Comparison of ENCODE assay signal across 29 cellular contexts in the genomic region with DNA sequence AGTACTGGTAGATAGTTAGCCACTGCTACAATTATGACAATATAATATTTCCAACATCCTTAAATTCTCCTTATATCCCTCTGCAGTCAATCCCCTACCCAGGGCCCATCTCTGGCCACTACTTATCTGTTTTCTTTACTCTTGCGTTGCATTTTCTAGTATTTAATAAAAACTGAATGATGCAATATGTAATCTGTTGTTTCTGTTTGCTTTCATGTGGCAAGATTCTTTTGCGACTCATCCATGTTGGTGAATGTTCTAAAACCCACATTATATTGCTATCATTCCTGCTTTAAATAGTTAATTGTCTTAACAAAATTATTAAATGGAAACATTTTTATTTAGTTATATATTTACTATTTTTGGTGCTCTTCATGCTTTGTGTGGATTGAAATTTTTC.
DNase-seq lines count a peak whose midpoint lies in the region; ATAC-seq and TF ChIP-seq lines count a peak whose summit lies in the region.
"Had no signal": no experiment of that assay in that cellular context is flagged by ENCODE, and none has a peak within 500 bp of the region (broad histone marks: within the 10 kb centered on the region; RNA-seq: fewer than 3 reads in every experiment).

No MANE protein-coding gene starts in this region.

- H2BK12ac ChIP-seq in neuronal stem cell (ENCODE audit: low read length), result no peak overlapping the region

- H3K4me1 ChIP-seq in IMR-90 (ENCODE audit: control insufficient read depth, insufficient read depth, low read length) (no peaks in the 10 kb centered on the region), neuronal stem cell (ENCODE audit: control insufficient read depth in 2 of 2, insufficient read depth in 1 of 2, low read depth in 1 of 2, low read length in 2 of 2) (no peaks in the 10 kb centered on the region), tibial nerve (no peaks in the 10 kb centered on the region)
- H3K4me1 ChIP-seq: breast epithelium, neural progenitor cell, right atrium auricular region had no signal

- no peak overlapping the region for H3K9ac ChIP-seq in IMR-90 (ENCODE audit: low read depth, low read length)
- no peak overlapping the region for H3K9ac ChIP-seq in neuronal stem cell (ENCODE audit: low read depth, low read length, poor library complexity)
- H3K9ac ChIP-seq: neural progenitor cell had no signal

- H3K4ac ChIP-seq in IMR-90 (ENCODE audit: low read depth, low read length) (no peak overlapping the region), neuronal stem cell (ENCODE audit: low read length) (no peak overlapping the region)

- CTCF ChIA-PET in IMR-90 (lab: Yijun Ruan, JAX), result no interaction called here
- CTCF ChIA-PET in activated naive CD4-positive, alpha-beta T cell treated with anti-CD3 and anti-CD28 coated beads, Interleukin-2, amount 10 ng/mL, durations not matched to agents 7 days and 5 days (lab: Charles Lee), result no interaction called here

- no peak overlapping the region for H3K27ac Mint-ChIP-seq in activated naive CD4-positive, alpha-beta T cell treated with anti-CD3 and anti-CD28 coated beads, Interleukin-2, amount 10 ng/mL, durations not matched to agents 7 days and 5 days
- H3K27ac Mint-ChIP-seq: activated CD4-positive, alpha-beta memory T cell treated with anti-CD3 and anti-CD28 coated beads, Interleukin-2, amount 10 ng/mL, durations not matched to agents 7 days and 5 days; activated naive CD4-positive, alpha-beta T cell treated with anti-CD3 and anti-CD28 coated beads for 36 hours; activated T-helper 1 cell treated with anti-CD3 and anti-CD28 coated beads, Interleukin-12 subunit alpha, Interleukin-12 subunit beta, Interleukin-2, Interleukin-4 antibody, amounts not matched to agents 30 ng/mL and 10 ng/mL and 1 ng/mL, durations not matched to agents 14 hours and 24 hours and 36 hours; CD14-positive monocyte; memory B cell; neural progenitor cell; T-helper 2 cell treated with Interferon-gamma antibody and Interleukin-4, amounts not matched to agents 5 μg/mL and 100 μg/mL, for 36 hours had no signal

- no peaks in the 10 kb centered on the region for H3K9me1 ChIP-seq in IMR-90 (ENCODE audit: insufficient read depth, low read length)

- no peak for TF ChIP-seq EP300 in tibial nerve (IDR thresholded peaks at IDR 0.05)

- H3K9me3 ChIP-seq in IMR-90 (ENCODE audit: control insufficient read depth, insufficient read depth, low read length) (no peaks in the 10 kb centered on the region), neuronal stem cell (replicated peaks in 1 of 2; ENCODE audit: control insufficient read depth in 2 of 2, insufficient read depth in 1 of 2, low read depth in 1 of 2, low read length in 2 of 2) (no peaks in the 10 kb centered on the region), tibial nerve (no peaks in the 10 kb centered on the region)
- H3K9me3 ChIP-seq: breast epithelium, MG63, right atrium auricular region had no signal

- BruUV-seq in IMR-90 (replicated peaks; lab: Mats Ljungman, UMichigan), result no TSS peak

- DNase-seq in AG10803 (ENCODE audit: low read depth), result peak; percentile 18
- peak; percentile 51 for DNase-seq in IMR-90
- DNase-seq in cardiac fibroblast (ENCODE audit: low read depth in 2 of 2), result peak; percentile 10 to 17
- peak; percentile 10 for DNase-seq in fibroblast of the conjunctiva (ENCODE audit: low read depth)
- no peak for DNase-seq in neuronal stem cell (ENCODE audit: low spot score)
- no peak for DNase-seq in NOMO-1 treated with dmso at 0.1 percent for 144 hours (lab: John Stamatoyannopoulos, UW; ENCODE audit: unreplicated experiment)
- no peak for DNase-seq in tibial nerve (ENCODE audit: low spot score in 2 of 2)
- DNase-seq in activated naive CD4-positive, alpha-beta T cell treated with anti-CD3 and anti-CD28 coated beads, Interleukin-2, amount 10 ng/mL, durations not matched to agents 7 days and 5 days, result no peak
- DNase-seq: activated CD4-positive, alpha-beta memory T cell treated with anti-CD3 and anti-CD28 coated beads, Interleukin-2, amount 10 ng/mL, durations not matched to agents 7 days and 5 days; activated CD8-positive, alpha-beta memory T cell treated with anti-CD3 and anti-CD28 coated beads, Interleukin-2, amount 50 U/mL, for 48 hours; activated naive CD4-positive, alpha-beta T cell treated with anti-CD3 and anti-CD28 coated beads for 36 hours; amniotic stem cell; Calu3; effector memory CD4-positive, alpha-beta T cell; MG63; NCI-H1105 treated with DMSO at 0.1 percent for 48 hours; NCI-H2029 treated with DMSO at 0.1 percent for 48 hours; NCI-H526 treated with DMSO at 0.1 percent for 48 hours; SHP77; stimulated activated CD4-positive, alpha-beta T cell treated with anti-CD3 and anti-CD28 coated beads, Interleukin-1b, Interleukin-23, amount 100 ng/mL, for 48 hours; stimulated activated naive CD8-positive, alpha-beta T cell treated with anti-CD3 and anti-CD28 coated beads, Interleukin-15, Interleukin-2, amounts not matched to agents 100 U/mL and 50 U/mL, for 24 hours had no signal

- H3K79me1 ChIP-seq in IMR-90 (ENCODE audit: low read depth in 1 of 2, low read length in 2 of 2) (no peaks in the 10 kb centered on the region), neuronal stem cell (ENCODE audit: low read depth, low read length) (no peaks in the 10 kb centered on the region)

- H2BK20ac ChIP-seq in IMR-90 (ENCODE audit: low read depth, low read length), result no peak overlapping the region

- H3K18ac ChIP-seq in IMR-90 (ENCODE audit: low read depth, low read length), result no peak overlapping the region
- H3K18ac ChIP-seq in neuronal stem cell (ENCODE audit: low read length), result no peak overlapping the region

- WGBS in IMR-90 (ENCODE audit: extremely low coverage in 2 of 2, insufficient read length in 1 of 2), 2 experiments, result no CpG with 5 or more reads among the region's 2 CpGs
- WGBS in neuronal stem cell (ENCODE audit: extremely low coverage in 2 of 2, insufficient read length in 2 of 2, insufficient replicate concordance in 1 of 2), 2 donors, result no CpG with 5 or more reads among the region's 2 CpGs
- 86 to 90% methylated on average over 2 of the region's 2 CpGs for WGBS in tibial nerve, 2 donors

- no peak overlapping the region for H3K23ac ChIP-seq in IMR-90 (ENCODE audit: low read depth, low read length)
- H3K23ac ChIP-seq in neuronal stem cell (ENCODE audit: low read depth, low read length, poor library complexity), result no peak overlapping the region

- no peak overlapping the region for H4K91ac ChIP-seq in IMR-90 (ENCODE audit: insufficient read depth, low read depth, low read length)
- no peak overlapping the region for H4K91ac ChIP-seq in neuronal stem cell (ENCODE audit: low read depth, low read length, poor library complexity)

- H3K4me2 ChIP-seq in IMR-90 (ENCODE audit: low read depth, low read length) (no peak overlapping the region), neuronal stem cell (ENCODE audit: insufficient read depth, low read length, poor library complexity, severe bottlenecking) (no peak overlapping the region)
- H3K4me2 ChIP-seq: neural progenitor cell had no signal

- no peak overlapping the region for H4K8ac ChIP-seq in IMR-90 (ENCODE audit: low read depth in 2 of 2, low read length in 2 of 2)
- no peak overlapping the region for H4K8ac ChIP-seq in neuronal stem cell (ENCODE audit: low read depth, low read length)

- H3K36me3 ChIP-seq in IMR-90 (ENCODE audit: control insufficient read depth, insufficient read depth, low read length) (no peaks in the 10 kb centered on the region), neuronal stem cell (replicated peaks in 1 of 2; ENCODE audit: control insufficient read depth in 2 of 2, insufficient read depth in 2 of 2, low read length in 2 of 2) (no peaks in the 10 kb centered on the region), tibial nerve (no peaks in the 10 kb centered on the region)
- H3K36me3 ChIP-seq: breast epithelium, MG63, neural progenitor cell, right atrium auricular region had no signal

- H2AK9ac ChIP-seq in IMR-90 (replicated peaks; ENCODE audit: low read depth, low read length, poor library complexity), result no peak overlapping the region

- H2AFZ ChIP-seq in IMR-90 (replicated peaks; ENCODE audit: low read length, poor library complexity) (no peak overlapping the region), neuronal stem cell (ENCODE audit: low read length) (no peak overlapping the region)
- H2AFZ ChIP-seq: neural progenitor cell had no signal

- TF ChIP-seq POLR2A in IMR-90 (IDR thresholded peaks at IDR 0.05; ENCODE audit: low read depth, low read length) (no peak), tibial nerve (IDR thresholded peaks at IDR 0.05) (no peak)

- no peak overlapping the region for H3K4me3 ChIP-seq in AG10803 (ENCODE audit: low read length)
- H3K4me3 ChIP-seq in IMR-90 (ENCODE audit: insufficient read depth, low read depth, low read length), result no peak overlapping the region
- no peak overlapping the region for H3K4me3 ChIP-seq in cardiac fibroblast (replicated peaks in 1 of 2; ENCODE audit: low read depth in 2 of 2, low read length in 2 of 2)
- no peak overlapping the region for H3K4me3 ChIP-seq in neuronal stem cell (ENCODE audit: low read length in 2 of 2)
- H3K4me3 ChIP-seq in tibial nerve, result no peak overlapping the region
- H3K4me3 ChIP-seq: breast epithelium, GM12878, MG63, neural progenitor cell, right atrium auricular region had no signal

- H3K27ac ChIP-seq in IMR-90 (ENCODE audit: insufficient read depth, low read length), result no peak overlapping the region
- H3K27ac ChIP-seq in neuronal stem cell (replicated peaks; ENCODE audit: low read length), result no peak overlapping the region
- no peak overlapping the region for H3K27ac ChIP-seq in tibial nerve
- H3K27ac ChIP-seq: breast epithelium, neural progenitor cell, right atrium auricular region had no signal

- H3K36me3 Mint-ChIP-seq in activated naive CD4-positive, alpha-beta T cell treated with anti-CD3 and anti-CD28 coated beads, Interleukin-2, amount 10 ng/mL, durations not matched to agents 7 days and 5 days, result no peaks in the 10 kb centered on the region
- H3K36me3 Mint-ChIP-seq: CD14-positive monocyte, memory B cell, neural progenitor cell had no signal

- H2BK120ac ChIP-seq in IMR-90 (ENCODE audit: low read depth, low read length), result no peak overlapping the region
- no peak overlapping the region for H2BK120ac ChIP-seq in neuronal stem cell (ENCODE audit: low read depth, low read length)

- H3K27me3 ChIP-seq in IMR-90 (ENCODE audit: control insufficient read depth, insufficient read depth, low read length) (no peaks in the 10 kb centered on the region), neuronal stem cell (ENCODE audit: control insufficient read depth in 3 of 3, insufficient read depth in 3 of 3, low read depth in 1 of 3, low read length in 3 of 3) (no peaks in the 10 kb centered on the region), tibial nerve (no peaks in the 10 kb centered on the region)
- H3K27me3 ChIP-seq: breast epithelium, MG63, neural progenitor cell, right atrium auricular region had no signal

- H3K56ac ChIP-seq in IMR-90 (ENCODE audit: extremely low read depth, insufficient read depth, low read length), result no peak overlapping the region

- H2BK15ac ChIP-seq in IMR-90 (ENCODE audit: low read depth, low read length) (no peak overlapping the region), neuronal stem cell (ENCODE audit: low read length) (no peak overlapping the region)

- ATAC-seq in IMR-90 (ENCODE audit: low read depth), result no peak
- ATAC-seq: GM12878; stimulated activated naive CD8-positive, alpha-beta T cell treated with anti-CD3 and anti-CD28 coated beads, Interleukin-15, Interleukin-2, amounts not matched to agents 100 U/mL and 50 U/mL, for 24 hours had no signal

- H4K20me1 ChIP-seq in IMR-90 (ENCODE audit: insufficient read depth, low read length), result no peaks in the 10 kb centered on the region

- in situ Hi-C loops in IMR-90 (cut with MboI; ENCODE audit: low sequenced_read_pairs), result no loop called here

- POLR2A ChIA-PET in IMR-90 (lab: Charles Lee; ENCODE audit: unreplicated experiment), result no interaction called here

- no peak overlapping the region for H3K14ac ChIP-seq in IMR-90 (replicated peaks; ENCODE audit: low read depth, low read length)
- no peak overlapping the region for H3K14ac ChIP-seq in neuronal stem cell (ENCODE audit: low read length)

- peaks cover 3% of the 10 kb centered on the region for H3K27me3 Mint-ChIP-seq in activated naive CD4-positive, alpha-beta T cell treated with anti-CD3 and anti-CD28 coated beads, Interleukin-2, amount 10 ng/mL, durations not matched to agents 7 days and 5 days
- H3K27me3 Mint-ChIP-seq: activated CD4-positive, alpha-beta memory T cell treated with anti-CD3 and anti-CD28 coated beads, Interleukin-2, amount 10 ng/mL, durations not matched to agents 7 days and 5 days; memory B cell had no signal

- dilution Hi-C loops in IMR-90 (cut with HindIII; ENCODE audit: low sequenced_read_pairs, unreplicated experiment), result no loop called here

- TF ChIP-seq CTCF in AG10803 (conservative IDR thresholded peaks at IDR 0.05; ENCODE audit: low read length) (no peak), IMR-90 (conservative IDR thresholded peaks at IDR 0.05; ENCODE audit: low read depth, low read length) (no peak), cardiac fibroblast (IDR thresholded peaks at IDR 0.05; ENCODE audit: low read depth, low read length) (no peak), tibial nerve (IDR thresholded peaks at IDR 0.05) (no peak)

- no peaks in the 10 kb centered on the region for H3K4me1 Mint-ChIP-seq in activated naive CD4-positive, alpha-beta T cell treated with anti-CD3 and anti-CD28 coated beads, Interleukin-2, amount 10 ng/mL, durations not matched to agents 7 days and 5 days
- H3K4me1 Mint-ChIP-seq: activated CD4-positive, alpha-beta memory T cell treated with anti-CD3 and anti-CD28 coated beads, Interleukin-2, amount 10 ng/mL, durations not matched to agents 7 days and 5 days; CD14-positive monocyte; memory B cell; neural progenitor cell had no signal

- H2AK5ac ChIP-seq in IMR-90 (ENCODE audit: low read depth, low read length) (no peak overlapping the region), neuronal stem cell (ENCODE audit: low read depth, low read length) (no peak overlapping the region)

- H4K5ac ChIP-seq in IMR-90 (ENCODE audit: low read depth, low read length), result no peak overlapping the region

- H3K4me3 Mint-ChIP-seq in activated naive CD4-positive, alpha-beta T cell treated with anti-CD3 and anti-CD28 coated beads, Interleukin-2, amount 10 ng/mL, durations not matched to agents 7 days and 5 days, result no peak overlapping the region
- H3K4me3 Mint-ChIP-seq: activated CD4-positive, alpha-beta memory T cell treated with anti-CD3 and anti-CD28 coated beads, Interleukin-2, amount 10 ng/mL, durations not matched to agents 7 days and 5 days; activated naive CD4-positive, alpha-beta T cell treated with anti-CD3 and anti-CD28 coated beads for 36 hours; activated T-helper 1 cell treated with anti-CD3 and anti-CD28 coated beads, Interleukin-12 subunit alpha, Interleukin-12 subunit beta, Interleukin-2, Interleukin-4 antibody, amounts not matched to agents 30 ng/mL and 10 ng/mL and 1 ng/mL, durations not matched to agents 14 hours and 24 hours and 36 hours; CD14-positive monocyte; memory B cell; neural progenitor cell; T-helper 2 cell treated with Interferon-gamma antibody and Interleukin-4, amounts not matched to agents 5 μg/mL and 100 μg/mL, for 36 hours had no signal

- H3K9me3 Mint-ChIP-seq in activated naive CD4-positive, alpha-beta T cell treated with anti-CD3 and anti-CD28 coated beads, Interleukin-2, amount 10 ng/mL, durations not matched to agents 7 days and 5 days, result no peaks in the 10 kb centered on the region
- H3K9me3 Mint-ChIP-seq: activated CD4-positive, alpha-beta memory T cell treated with anti-CD3 and anti-CD28 coated beads, Interleukin-2, amount 10 ng/mL, durations not matched to agents 7 days and 5 days; activated naive CD4-positive, alpha-beta T cell treated with anti-CD3 and anti-CD28 coated beads for 36 hours; activated T-helper 1 cell treated with anti-CD3 and anti-CD28 coated beads, Interleukin-12 subunit alpha, Interleukin-12 subunit beta, Interleukin-2, Interleukin-4 antibody, amounts not matched to agents 30 ng/mL and 10 ng/mL and 1 ng/mL, durations not matched to agents 14 hours and 24 hours and 36 hours; memory B cell; neural progenitor cell; T-helper 2 cell treated with Interferon-gamma antibody and Interleukin-4, amounts not matched to agents 5 μg/mL and 100 μg/mL, for 36 hours had no signal

- intact Hi-C loops in IMR-90 (cut with micrococcal nuclease), result no loop called here

- H2BK5ac ChIP-seq in IMR-90 (ENCODE audit: low read depth, low read length, poor library complexity, severe bottlenecking) (no peak overlapping the region), neuronal stem cell (ENCODE audit: low read length) (no peak overlapping the region)

- TF ChIP-seq RAD21 in IMR-90 (IDR thresholded peaks at IDR 0.05; ENCODE audit: low read length), result no peak

Comparison
In these comparisons a context has a peak if more than half of its experiments do, and no peak if none do; other contexts are left out.
1. DNase-seq: peak in AG10803 (single experiment), IMR-90 (single experiment), cardiac fibroblast (2 of 2) and fibroblast of the conjunctiva (single experiment); none in neuronal stem cell (single experiment), NOMO-1 treated with dmso at 0.1 percent for 144 hours (single experiment), tibial nerve (0 of 2) and activated naive CD4-positive, alpha-beta T cell treated with anti-CD3 and anti-CD28 coated beads, Interleukin-2, amount 10 ng/mL, durations not matched to agents 7 days and 5 days (single experiment).